Comparison of ENCODE assay signal across 14 cellular contexts in the genomic region with DNA sequence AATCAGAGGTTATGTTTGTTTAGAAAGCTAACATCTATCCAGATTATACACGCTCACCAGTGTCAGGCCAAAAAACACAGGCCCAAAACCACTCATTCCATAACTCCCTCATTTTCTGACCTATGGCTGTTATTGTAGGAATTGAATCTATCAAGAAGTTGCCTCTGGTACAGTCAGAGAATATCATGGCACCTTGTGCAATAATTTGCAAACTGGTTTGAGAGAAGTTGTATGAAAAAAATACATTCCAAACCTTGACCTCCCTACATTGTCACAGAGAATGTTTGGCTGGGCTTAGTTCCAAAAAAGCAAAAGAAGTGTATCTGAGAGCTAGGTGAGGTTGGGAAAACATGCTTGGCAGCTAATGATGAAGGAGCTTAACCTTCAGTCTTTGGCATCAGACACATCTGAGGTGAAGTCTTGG.
DNase-seq lines count a peak whose midpoint lies in the region; ATAC-seq and TF ChIP-seq lines count a peak whose summit lies in the region.
"Had no signal": no experiment of that assay in that cellular context is flagged by ENCODE, and none has a peak within 500 bp of the region (broad histone marks: within the 10 kb centered on the region; RNA-seq: fewer than 3 reads in every experiment).

No MANE protein-coding gene starts in this region.

- DNase-seq in AG08396 (ENCODE audit: low spot score), result peak; percentile 3
- DNase-seq in LNCaP clone FGC (ENCODE audit: low read depth), result peak; percentile 46
- DNase-seq in dermis microvascular lymphatic vessel endothelial cell (ENCODE audit: low read depth in 2 of 2), result peak; percentile 24 to 53
- DNase-seq in lower lobe of right lung, result no peak
- no peak for DNase-seq in CD14-positive monocyte (ENCODE audit: low spot score)
- DNase-seq in activated gamma-delta T cell treated with Interleukin-2 at 50 U/mL for 16 hours, result no peak
- no peak for DNase-seq in trophoblast cell
- DNase-seq: activated CD4-positive, alpha-beta T cell treated with anti-CD3 and anti-CD28 coated beads, Interleukin-2, amount 50 U/mL, for 4 hours; NCI-H526; stimulated activated CD8-positive, alpha-beta memory T cell treated with anti-CD3 and anti-CD28 coated beads, Interleukin-4, amount 100 ng/mL, for 48 hours; T-helper 9 cell; transverse colon had no signal

- no peak overlapping the region for H3K27ac Mint-ChIP-seq in CD14-positive monocyte

- peak; percentile 36 to 46 for ATAC-seq in lower lobe of right lung
- ATAC-seq in HG02852 (IDR thresholded peaks at IDR 0.05; ENCODE audit: unreplicated experiment), result no peak

- no peak overlapping the region for H3K23ac ChIP-seq in trophoblast cell (ENCODE audit: low read length)

- H2AFZ ChIP-seq in trophoblast cell (ENCODE audit: insufficient read depth, low read length, poor library complexity), result no peak overlapping the region

- no peak overlapping the region for H3K4me2 ChIP-seq in trophoblast cell (ENCODE audit: low read length)

- no peaks in the 10 kb centered on the region for H3K4me1 ChIP-seq in lower lobe of right lung
- no peaks in the 10 kb centered on the region for H3K4me1 ChIP-seq in trophoblast cell (ENCODE audit: control insufficient read depth in 1 of 2, insufficient read depth in 2 of 2, low read length in 2 of 2)
- H3K4me1 ChIP-seq: transverse colon had no signal

- H3K4me1 Mint-ChIP-seq in CD14-positive monocyte, result no peaks in the 10 kb centered on the region

- H3K9me3 ChIP-seq in lower lobe of right lung (no peaks in the 10 kb centered on the region), trophoblast cell (ENCODE audit: insufficient read depth, low read depth, low read length) (no peaks in the 10 kb centered on the region)
- H3K9me3 ChIP-seq: transverse colon had no signal

- no peak overlapping the region for H2BK12ac ChIP-seq in trophoblast cell (ENCODE audit: low read length)

- H4K8ac ChIP-seq in trophoblast cell (ENCODE audit: low read depth, low read length), result no peak overlapping the region

- no peak overlapping the region for H2AK5ac ChIP-seq in trophoblast cell (ENCODE audit: low read length)

- H3K79me1 ChIP-seq in trophoblast cell (ENCODE audit: low read length), result no peaks in the 10 kb centered on the region

- H3K36me3 ChIP-seq in lower lobe of right lung, result no peaks in the 10 kb centered on the region
- H3K36me3 ChIP-seq in trophoblast cell (ENCODE audit: control insufficient read depth in 1 of 2, insufficient read depth in 2 of 2, low read length in 2 of 2), result no peaks in the 10 kb centered on the region
- H3K36me3 ChIP-seq: cardiac muscle cell, transverse colon had no signal

- intact Hi-C loops in lower lobe of right lung (cut with DNase I) (no loop called here), CD14-positive monocyte (cut with micrococcal nuclease) (no loop called here)

- H3K4ac ChIP-seq in trophoblast cell (ENCODE audit: low read depth, low read length), result no peak overlapping the region

- H3K9me3 Mint-ChIP-seq in CD14-positive monocyte, result peaks cover 0 to 2% (median 0%) of the 10 kb centered on the region in 7 donors

- H3K27me3 ChIP-seq in lower lobe of right lung (ENCODE audit: low read depth) (no peaks in the 10 kb centered on the region), trophoblast cell (ENCODE audit: insufficient read depth, low read length) (no peaks in the 10 kb centered on the region)
- H3K27me3 ChIP-seq: cardiac muscle cell, transverse colon had no signal

- no peak overlapping the region for H3K14ac ChIP-seq in trophoblast cell (ENCODE audit: low read length)

- H4K12ac ChIP-seq in trophoblast cell (ENCODE audit: low read depth, low read length), result no peak overlapping the region

- H2BK120ac ChIP-seq in trophoblast cell (ENCODE audit: insufficient read depth, low read length, poor library complexity), result no peak overlapping the region

- no peaks in the 10 kb centered on the region for H3K79me2 ChIP-seq in trophoblast cell (ENCODE audit: control insufficient read depth, insufficient read depth, low read length, poor library complexity)

- H2BK5ac ChIP-seq in trophoblast cell (ENCODE audit: low read depth, low read length, poor library complexity), result no peak overlapping the region

- no peaks in the 10 kb centered on the region for H3K36me3 Mint-ChIP-seq in CD14-positive monocyte

- WGBS in trophoblast cell (ENCODE audit: extremely low coverage, insufficient coverage, insufficient read length), result no CpG with 5 or more reads among the region's 1 CpG

- peaks cover 0 to 2% (median 0%) of the 10 kb centered on the region in 3 donors for H3K27me3 Mint-ChIP-seq in CD14-positive monocyte (ENCODE audit: low read depth in 3 of 3)

- no peak overlapping the region for H3K18ac ChIP-seq in trophoblast cell (ENCODE audit: low read length)

- H3K27ac ChIP-seq in lower lobe of right lung (no peak overlapping the region), trophoblast cell (ENCODE audit: low read depth, low read length) (no peak overlapping the region)
- H3K27ac ChIP-seq: cardiac muscle cell, transverse colon had no signal

- H3K4me3 ChIP-seq in LNCaP clone FGC (ENCODE audit: low read depth, low read length), result no peak overlapping the region
- no peak overlapping the region for H3K4me3 ChIP-seq in lower lobe of right lung
- H3K4me3 ChIP-seq in trophoblast cell (ENCODE audit: low read depth, low read length), result no peak overlapping the region
- H3K4me3 ChIP-seq: cardiac muscle cell, transverse colon had no signal

- H3K4me3 Mint-ChIP-seq in CD14-positive monocyte, result no peak overlapping the region

- no peak overlapping the region for H4K91ac ChIP-seq in trophoblast cell (ENCODE audit: low read depth, low read length)

- H3K9ac ChIP-seq in trophoblast cell (ENCODE audit: low read length), result no peak overlapping the region

- no peak for TF ChIP-seq CTCF in LNCaP clone FGC (IDR thresholded peaks at IDR 0.05; ENCODE audit: control insufficient read depth, extremely low read depth, insufficient read depth)
- TF ChIP-seq CTCF in lower lobe of right lung (IDR thresholded peaks at IDR 0.05), result no peak
- no peak for TF ChIP-seq CTCF in CD14-positive monocyte (IDR thresholded peaks at IDR 0.05)

Comparison
In these comparisons a context has a peak if more than half of its experiments do, and no peak if none do; other contexts are left out.
1. DNase-seq: peak in AG08396 (single experiment), LNCaP clone FGC (single experiment) and dermis microvascular lymphatic vessel endothelial cell (2 of 2); none in lower lobe of right lung (single experiment), CD14-positive monocyte (single experiment), activated gamma-delta T cell treated with Interleukin-2 at 50 U/mL for 16 hours (single experiment) and trophoblast cell (0 of 2).